ENCODE assay signal across 17 cellular contexts in the genomic region with DNA sequence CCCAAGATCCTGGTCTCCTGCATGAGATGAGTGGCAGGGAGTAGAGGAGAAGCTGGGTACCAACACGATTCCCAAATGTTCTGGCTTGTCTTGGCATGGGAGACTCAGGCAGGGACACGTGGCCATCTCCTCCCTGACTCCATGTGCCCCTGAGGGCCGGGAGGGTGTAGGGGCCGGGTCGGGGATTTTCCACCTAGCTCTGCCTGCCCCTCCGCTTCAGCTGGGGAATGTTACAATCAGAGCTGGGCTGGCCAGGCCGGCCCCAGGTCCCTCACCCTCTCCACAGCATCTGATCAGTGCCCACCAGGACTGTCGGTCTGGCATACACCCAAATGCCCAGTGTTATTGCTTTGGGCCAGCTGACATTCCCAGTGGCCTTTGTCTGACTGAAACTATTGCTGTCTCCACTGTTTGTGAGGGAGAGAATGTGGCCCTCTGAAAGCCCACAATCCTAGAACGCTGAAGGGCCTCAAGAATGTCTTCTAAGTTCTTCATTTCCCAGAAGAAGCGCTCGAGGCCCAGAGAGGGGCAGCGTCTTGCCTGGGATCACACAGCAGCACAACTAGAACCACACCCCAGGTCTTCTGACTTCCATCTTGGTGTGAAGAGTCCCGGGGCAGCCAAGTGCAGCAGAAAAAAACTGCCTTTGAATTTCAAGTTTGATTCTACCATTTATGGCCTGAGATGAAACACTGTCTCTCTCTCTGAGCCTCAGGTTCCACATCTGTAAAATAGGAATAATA. TPM values are rescaled to one million over a fixed set of nuclear protein-coding genes. Genes with fewer than 3 reads are reported as not detected.
DNase-seq lines count a peak whose midpoint lies in the region; ATAC-seq, FAIRE-seq and TF ChIP-seq lines count a peak whose summit lies in the region.
"Had no signal": no experiment of that assay in that cellular context is flagged by ENCODE, and none has a peak within 500 bp of the region (broad histone marks: within the 10 kb centered on the region; RNA-seq: fewer than 3 reads in every experiment).

No MANE protein-coding gene starts in this region.

- H3K9me3 Mint-ChIP-seq in progenitor cell of endocrine pancreas (ENCODE audit: low read depth), result no peaks in the 10 kb centered on the region

- no peaks in the 10 kb centered on the region for H3K9me1 ChIP-seq in K562 (ENCODE audit: control insufficient read depth, insufficient read depth, low read length)

- 15% methylated on average over 12 of the region's 13 CpGs for WGBS in K562 (ENCODE audit: insufficient coverage, low coverage, missing lambda C conversion rate)
- WGBS in testis, 2 donors, result 78 to 86% methylated on average over 13 of the region's 13 CpGs

- no peak overlapping the region for H2AFZ ChIP-seq in K562 (ENCODE audit: low read depth, low read length)
- H2AFZ ChIP-seq: GM23248 had no signal

- H3K4me2 ChIP-seq in K562 (ENCODE audit: insufficient read depth, low read length), result no peak overlapping the region
- H3K4me2 ChIP-seq: BLaER1 treated with 17β-estradiol and CSF1 and Interleukin-3, amounts not matched to agents 10 nM and 100 nM had no signal

- no peak for TF ChIP-seq POLR2A in K562 (conservative IDR thresholded peaks at IDR 0.05)
- no peak for TF ChIP-seq POLR2A in testis (IDR thresholded peaks at IDR 0.05)

- CTCF ChIA-PET in K562 (lab: Yijun Ruan, JAX; ENCODE audit: low intra/inter-chr PET ratio), result no interaction called here

- H3K27ac ChIP-seq in left ventricle myocardium inferior (replicated peaks), result no peak overlapping the region
- H3K27ac ChIP-seq in K562 (ENCODE audit: extremely low read depth, low read depth, low read length), result no peak overlapping the region
- no peak overlapping the region for H3K27ac ChIP-seq in kidney (ENCODE audit: low read depth in 2 of 2, low read length in 2 of 2)
- no peak overlapping the region for H3K27ac ChIP-seq in testis
- H3K27ac ChIP-seq: BLaER1 treated with 17β-estradiol and CSF1 and Interleukin-3, amounts not matched to agents 10 nM and 100 nM; GM23248; HL-60 had no signal

- in situ Hi-C loops in K562 (cut with MboI), result no loop called here

- POLR2A ChIA-PET in K562 (lab: Yijun Ruan, JAX), result interaction anchor here (1.4 kb wide), 1 partner anchor 8 kb away, joined by 3 read pairs; no protein-coding TSS in a partner anchor

- no peak for TF ChIP-seq RAD21 in K562 (CRISPR knock-in tag; conservative IDR thresholded peaks at IDR 0.05 in 1 of 2, IDR thresholded peaks at IDR 0.05 in 1 of 2)

- peak; percentile 23 for DNase-seq in Right ventricle myocardium inferior (ENCODE audit: missing footprints)
- DNase-seq in left ventricle myocardium inferior, result no peak
- no peak for DNase-seq in K562 (ENCODE audit: extremely low read depth in 1 of 4, low spot score in 3 of 4)
- DNase-seq in kidney, result peak; percentile 61
- no peak for DNase-seq in progenitor cell of endocrine pancreas (ENCODE audit: low spot score, unreplicated experiment)
- no peak for DNase-seq in left lobe of liver (ENCODE audit: low spot score)
- DNase-seq in mesenteric fat pad (ENCODE audit: low spot score), result no peak
- DNase-seq in testis, result no peak
- DNase-seq: 8988T; ACHN; CD4-positive, CD25-positive, alpha-beta regulatory T cell; DMS 273 treated with DMSO at 0.1 percent for 48 hours; GM23248; H7 had no signal

- peaks cover 56% of the 10 kb centered on the region for H3K4me1 ChIP-seq in left ventricle myocardium inferior
- peaks cover 0 to 6% of the 10 kb centered on the region in 2 experiments; a peak in 2 of 5 replicates for H3K4me1 ChIP-seq in K562 (replicated peaks in 1 of 2; ENCODE audit: control insufficient read depth in 2 of 2, insufficient read depth in 2 of 2, low read length in 2 of 2)
- H3K4me1 ChIP-seq in kidney (ENCODE audit: control insufficient read depth in 1 of 2, insufficient read depth in 1 of 2, low read depth in 1 of 2, low read length in 2 of 2), result peaks cover 7% of the 10 kb centered on the region in 2 donors
- peaks cover 18% of the 10 kb centered on the region for H3K4me1 ChIP-seq in testis

- no peak for TF ChIP-seq EP300 in K562 (IDR thresholded peaks at IDR 0.05; ENCODE audit: low read length)

- H3K27ac Mint-ChIP-seq in progenitor cell of endocrine pancreas, result peak overlapping the region; percentile 44
- H3K27ac Mint-ChIP-seq: CD4-positive, CD25-positive, alpha-beta regulatory T cell had no signal

- H3K36me3 Mint-ChIP-seq in progenitor cell of endocrine pancreas (ENCODE audit: insufficient read depth), result no peaks in the 10 kb centered on the region
- H3K36me3 Mint-ChIP-seq: CD4-positive, CD25-positive, alpha-beta regulatory T cell had no signal

- H3K36me3 ChIP-seq in left ventricle myocardium inferior, result no peaks in the 10 kb centered on the region
- no peaks in the 10 kb centered on the region for H3K36me3 ChIP-seq in K562 (ENCODE audit: control insufficient read depth, insufficient read depth, low read length)
- no peaks in the 10 kb centered on the region for H3K36me3 ChIP-seq in kidney (ENCODE audit: control insufficient read depth in 1 of 2, insufficient read depth in 2 of 2, low read length in 2 of 2)
- H3K36me3 ChIP-seq in testis (ENCODE audit: low read depth, missing control alignments), result no peaks in the 10 kb centered on the region
- H3K36me3 ChIP-seq: BLaER1 treated with 17β-estradiol and CSF1 and Interleukin-3, amounts not matched to agents 10 nM and 100 nM had no signal

- no TSS peak for BruUV-seq in K562 (replicated peaks; lab: Mats Ljungman, UMichigan)

- FAIRE-seq in K562 (lab: Jason Lieb, UNC), result no peak
- no peak for FAIRE-seq in kidney (lab: Jason Lieb, UNC)
- FAIRE-seq: GM18507 had no signal

- H3K4me1 Mint-ChIP-seq in progenitor cell of endocrine pancreas (ENCODE audit: low read depth), result no peaks in the 10 kb centered on the region
- H3K4me1 Mint-ChIP-seq: CD4-positive, CD25-positive, alpha-beta regulatory T cell had no signal

- H3K9me3 ChIP-seq in left ventricle myocardium inferior (replicated peaks) (no peaks in the 10 kb centered on the region), K562 (replicated peaks; ENCODE audit: control insufficient read depth, insufficient read depth, low read depth, low read length) (no peaks in the 10 kb centered on the region), kidney (ENCODE audit: control insufficient read depth in 1 of 2, low read length in 2 of 2) (no peaks in the 10 kb centered on the region), testis (no peaks in the 10 kb centered on the region)
- H3K9me3 ChIP-seq: BLaER1 treated with 17β-estradiol and CSF1 and Interleukin-3, amounts not matched to agents 10 nM and 100 nM had no signal

- no peak overlapping the region for H3K4me3 Mint-ChIP-seq in progenitor cell of endocrine pancreas (ENCODE audit: low read depth)
- H3K4me3 Mint-ChIP-seq: CD4-positive, CD25-positive, alpha-beta regulatory T cell had no signal

- intact Hi-C loops in Right ventricle myocardium inferior (cut with DNase I), result no loop called here
- intact Hi-C loops in left ventricle myocardium inferior (cut with micrococcal nuclease), result no loop called here
- intact Hi-C loops in K562 (cut with micrococcal nuclease), result no loop called here
- intact Hi-C loops in kidney (cut with DNase I), result no loop called here
- intact Hi-C loops in testis (cut with DNase I; ENCODE audit: low total_unique reads), result no loop called here

- H3K27me3 Mint-ChIP-seq in progenitor cell of endocrine pancreas, result peaks cover 31% of the 10 kb centered on the region

- H3K27me3 ChIP-seq in left ventricle myocardium inferior (ENCODE audit: low read depth) (no peaks in the 10 kb centered on the region), K562 (ENCODE audit: control insufficient read depth in 2 of 2, insufficient read depth in 2 of 2, low read length in 2 of 2) (peaks cover 5 to 31% of the 10 kb centered on the region in 2 experiments; a peak in 4 of 5 replicates), testis (no peaks in the 10 kb centered on the region)
- H3K27me3 ChIP-seq: BLaER1 treated with 17β-estradiol and CSF1 and Interleukin-3, amounts not matched to agents 10 nM and 100 nM had no signal

- H3K9ac ChIP-seq in K562 (ENCODE audit: insufficient read depth in 1 of 2, low read depth in 2 of 2, low read length in 2 of 2) (no peak overlapping the region), kidney (ENCODE audit: low read length in 2 of 2) (no peak overlapping the region)
- H3K9ac ChIP-seq: BLaER1 treated with 17β-estradiol and CSF1 and Interleukin-3, amounts not matched to agents 10 nM and 100 nM; GM23248 had no signal

- no peak for ATAC-seq in Right ventricle myocardium inferior
- no peak for ATAC-seq in K562
- no peak for ATAC-seq in left lobe of liver

- H4K20me1 ChIP-seq in K562 (replicated peaks; ENCODE audit: control insufficient read depth, insufficient read depth, low read length), result no peaks in the 10 kb centered on the region

- no peaks in the 10 kb centered on the region for H3K79me2 ChIP-seq in K562 (ENCODE audit: control insufficient read depth, insufficient read depth, low read length)

- H3K4me3 ChIP-seq in left ventricle myocardium inferior (no peak overlapping the region), K562 (no peak overlapping the region), kidney (ENCODE audit: low read length in 2 of 2) (no peak overlapping the region), testis (no peak overlapping the region)
- H3K4me3 ChIP-seq: BLaER1 treated with 17β-estradiol and CSF1 and Interleukin-3, amounts not matched to agents 10 nM and 100 nM; GM23248 had no signal

- TF ChIP-seq CTCF in left ventricle myocardium inferior (IDR thresholded peaks at IDR 0.05; ENCODE audit: borderline replicate concordance) (no peak), K562 (IDR thresholded peaks at IDR 0.05 in 2 of 3, conservative IDR thresholded peaks at IDR 0.05 in 1 of 3; ENCODE audit: insufficient read depth in 2 of 3, low read depth in 1 of 3, low read length in 3 of 3) (no peak), kidney (IDR thresholded peaks at IDR 0.05; ENCODE audit: borderline replicate concordance, extremely low read depth, insufficient read depth) (no peak), progenitor cell of endocrine pancreas (IDR thresholded peaks at IDR 0.05; ENCODE audit: unreplicated experiment) (no peak), testis (IDR thresholded peaks at IDR 0.05) (no peak)

RNA-seq across cellular contexts. Expression of a gene that starts 23.2 kb away (rescaled TPM):
- total RNA-seq in Right ventricle myocardium inferior, result 4.5 TPM
- total RNA-seq in left ventricle myocardium inferior, result 3.2 TPM
- total RNA-seq in K562 (2011; cell fraction: chromatin; rRNA removed; ENCODE audit: low replicate concordance), result 0.23 TPM in 1 of 2 replicates, not detected in the other
- total RNA-seq in K562 (2011; cell fraction: nucleolus; rRNA removed), result 0.13 and 0.17 TPM in 2 replicates
- total RNA-seq in K562 (2011; cell fraction: nucleoplasm; rRNA removed), result 0.07 TPM in 1 of 2 replicates, not detected in the other
- total RNA-seq in K562 (2014; rRNA removed), result 0.08 and 0.09 TPM in 2 replicates
- total RNA-seq in K562 (2014; rRNA removed; fragmentation: Illumina TruSeq; extraction: Trizol), result not detected in 2 replicates
- 0.04 TPM in 1 of 2 replicates, not detected in the other for total RNA-seq in K562 (2015; rRNA removed; fragmentation: Illumina TruSeq; extraction: Trizol)
- 0.13 and 0.20 TPM in 2 replicates for total RNA-seq in K562 (2021)
- 0.06 TPM in 1 of 2 replicates, not detected in the other for polyA plus RNA-seq in K562 (2011; rRNA removed)
- 0.19 TPM in 1 of 2 replicates, not detected in the other for polyA plus RNA-seq in K562 (2011; cell fraction: cytosol; rRNA removed)
- polyA plus RNA-seq in K562 (2011; cell fraction: nucleus; rRNA removed), result 0.06 TPM in 1 of 2 replicates, not detected in the other
- 0.01 and 0.04 TPM in 2 replicates for polyA plus RNA-seq in K562 (2012)
- not detected in 2 replicates for polyA plus RNA-seq in K562 (2014; fragmentation: Illumina TruSeq; extraction: Trizol)
- polyA plus RNA-seq in K562 (2014; fragmentation: Nextera tagmentation; extraction: Ambion mirVana), result under 1 TPM in 1 of 2 experiments, not detected in 1; 0.01 TPM
- 0.08 TPM in 1 of 2 replicates, not detected in the other for polyA plus RNA-seq in K562 (2014; rRNA removed)
- not detected in 2 replicates for polyA minus RNA-seq in K562 (2011; rRNA and poly(A)+ RNA removed)
- not detected in 2 replicates for polyA minus RNA-seq in K562 (2011; cell fraction: cytosol; rRNA and poly(A)+ RNA removed)
- 0.13 TPM in 1 of 2 replicates, not detected in the other for polyA minus RNA-seq in K562 (2011; cell fraction: nucleus; rRNA and poly(A)+ RNA removed)
- 8.1 TPM for total RNA-seq in kidney
- 2.1 TPM for polyA plus RNA-seq in kidney (ENCODE audit: insufficient read depth, low read depth, low replicate concordance)
- 1.2 and 1.5 TPM in 2 replicates for total RNA-seq in progenitor cell of endocrine pancreas
- total RNA-seq in left lobe of liver, result 0.43 TPM
- total RNA-seq in mesenteric fat pad, result 1.9 TPM
- total RNA-seq in testis, result 1 to 10 TPM; 1.0 to 2.5 TPM
- 1.5 TPM for polyA plus RNA-seq in testis (ENCODE audit: insufficient read depth, low read depth, low replicate concordance)
- total RNA-seq: CD4-positive, CD25-positive, alpha-beta regulatory T cell; GM23248 had no signal
- polyA plus RNA-seq: CD4-positive, CD25-positive, alpha-beta regulatory T cell; GM23248 had no signal

RNA-seq across cellular contexts. Expression of a gene that starts 48.4 kb away (rescaled TPM):
- total RNA-seq in Right ventricle myocardium inferior (20.3 TPM), left ventricle myocardium inferior (19.6 TPM), K562 (2014; rRNA removed) (22.9 and 31.9 TPM in 2 replicates), K562 (2014; rRNA removed; fragmentation: Illumina TruSeq; extraction: Trizol) (21.9 and 22.2 TPM in 2 replicates), K562 (2015; rRNA removed; fragmentation: Illumina TruSeq; extraction: Trizol) (28.1 and 29.4 TPM in 2 replicates), K562 (2021) (37.4 and 42.8 TPM in 2 replicates), kidney (63.7 TPM), progenitor cell of endocrine pancreas (19.2 and 19.9 TPM in 2 replicates), left lobe of liver (14.4 TPM), mesenteric fat pad (65.5 TPM), testis (10 to 100 TPM; 40.4 to 42.5 TPM)
- total RNA-seq in K562 (2011; cell fraction: chromatin; rRNA removed; ENCODE audit: low replicate concordance), result 21.5 and 40.8 TPM in 2 replicates
- 40.7 and 47.7 TPM in 2 replicates for total RNA-seq in K562 (2011; cell fraction: nucleolus; rRNA removed)
- total RNA-seq in K562 (2011; cell fraction: nucleoplasm; rRNA removed), result 48.1 and 75.0 TPM in 2 replicates
- polyA plus RNA-seq in K562 (2011; rRNA removed) (11.9 and 16.7 TPM in 2 replicates), K562 (2014; fragmentation: Illumina TruSeq; extraction: Trizol) (22.5 and 23.4 TPM in 2 replicates), K562 (2014; fragmentation: Nextera tagmentation; extraction: Ambion mirVana) (10 to 100 TPM; 19.3 to 47.3 TPM), K562 (2014; rRNA removed) (18.8 and 20.9 TPM in 2 replicates), kidney (ENCODE audit: insufficient read depth, low read depth, low replicate concordance) (43.1 TPM), testis (ENCODE audit: insufficient read depth, low read depth, low replicate concordance) (15.5 TPM)
- polyA plus RNA-seq in K562 (2011; cell fraction: cytosol; rRNA removed), result 18.3 and 30.0 TPM in 2 replicates
- 5.5 and 8.8 TPM in 2 replicates for polyA plus RNA-seq in K562 (2011; cell fraction: nucleus; rRNA removed)
- polyA plus RNA-seq in K562 (2012), result 17.4 and 33.3 TPM in 2 replicates
- 18.6 and 24.3 TPM in 2 replicates for polyA minus RNA-seq in K562 (2011; rRNA and poly(A)+ RNA removed)
- polyA minus RNA-seq in K562 (2011; cell fraction: cytosol; rRNA and poly(A)+ RNA removed), result 23.3 and 30.5 TPM in 2 replicates
- 6.7 and 9.3 TPM in 2 replicates for polyA minus RNA-seq in K562 (2011; cell fraction: nucleus; rRNA and poly(A)+ RNA removed)

Comparison
In these comparisons a context has a peak if more than half of its experiments do, and no peak if none do; other contexts are left out.
1. DNase-seq: peak in Right ventricle myocardium inferior (single experiment) and kidney (single experiment); none in left ventricle myocardium inferior (single experiment), K562 (0 of 4), progenitor cell of endocrine pancreas (single experiment), left lobe of liver (single experiment), mesenteric fat pad (single experiment) and testis (single experiment).